Comparison of ENCODE assay signal across 8 cellular contexts in the genomic region with DNA sequence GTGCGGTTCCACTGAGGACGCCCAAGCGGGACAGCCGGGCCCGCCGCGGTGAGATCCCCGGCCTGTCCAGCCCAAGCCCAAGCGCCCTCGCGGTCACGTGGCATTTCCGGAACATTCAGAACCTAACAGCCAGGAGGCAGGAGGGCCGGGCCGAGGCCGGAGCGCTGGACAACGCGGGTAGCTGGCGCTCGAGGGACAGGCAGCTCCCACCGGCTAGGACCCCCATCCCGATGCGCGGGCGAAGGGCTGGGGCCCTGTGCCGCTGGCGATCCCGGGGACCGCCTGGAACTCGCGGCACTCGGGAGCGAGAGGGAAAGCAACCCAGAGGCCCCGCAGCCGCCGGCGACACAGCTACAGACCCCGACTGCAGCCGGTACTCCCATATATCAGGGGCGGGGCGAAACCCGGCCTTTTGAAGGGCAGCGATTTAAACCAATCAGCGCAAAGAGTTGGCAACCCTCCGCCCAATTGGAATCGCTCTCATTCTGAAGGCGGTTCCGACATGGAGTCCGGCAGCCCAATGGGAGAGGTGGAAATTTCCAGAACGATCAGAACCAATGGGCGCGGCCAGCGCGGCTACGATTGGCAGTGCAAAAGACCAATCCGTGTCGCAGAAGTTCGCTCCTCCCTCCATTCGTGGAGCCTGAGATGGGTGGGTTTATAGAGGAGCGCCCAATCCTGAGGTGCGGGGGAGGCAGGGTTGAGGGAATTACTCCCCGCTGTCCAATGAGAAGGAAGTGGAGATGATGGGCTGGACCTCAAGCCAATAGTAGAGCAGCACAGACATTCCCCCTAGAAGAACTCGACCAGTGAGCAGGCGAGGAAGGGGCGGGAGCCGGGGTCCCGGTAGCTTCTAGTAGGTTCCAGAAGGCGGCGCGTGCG. TPM values are rescaled to one million over a fixed set of nuclear protein-coding genes. Genes with fewer than 3 reads are reported as not detected.
A peak's percentile ranks its signal among the peaks of the same experiment; 100 is the strongest.
DNase-seq lines count a peak whose midpoint lies in the region; ATAC-seq and TF ChIP-seq lines count a peak whose summit lies in the region.

Gene STIP1 (plus strand): TSS at position 849 of the 882 bp plus-strand sequence. CDS start 91 bp downstream, outside the sequence.

- H3K9me3 ChIP-seq in CD4-positive, CD25-positive, alpha-beta regulatory T cell (ENCODE audit: control insufficient read depth in 2 of 2, low read length in 2 of 2) = no peaks in the 10 kb centered on the region
- H3K9me3 ChIP-seq in liver (ENCODE audit: control insufficient read depth in 4 of 4, low read length in 3 of 4) = no peaks in the 10 kb centered on the region

- peaks cover 0 to 51% (median 15%) of the 10 kb centered on the region in 4 donors for H3K4me1 Mint-ChIP-seq in CD4-positive, CD25-positive, alpha-beta regulatory T cell

- peak within 1 kb of the TSS; percentile 89 to 100 (median 98) for H3K27ac Mint-ChIP-seq in CD4-positive, CD25-positive, alpha-beta regulatory T cell

- WGBS in liver = under 1% methylated on average over 72 of the region's 72 CpGs

- no peaks in the 10 kb centered on the region for H3K36me3 Mint-ChIP-seq in CD4-positive, CD25-positive, alpha-beta regulatory T cell

- TF ChIP-seq CTCF in liver (IDR thresholded peaks at IDR 0.05; ENCODE audit: low read depth, low read length, missing input control) = peak; percentile 34

- peak within 1 kb of the TSS; percentile 91 to 99 (median 96) for H3K4me3 Mint-ChIP-seq in CD4-positive, CD25-positive, alpha-beta regulatory T cell

- peaks cover 37% of the 10 kb centered on the region for H3K4me1 ChIP-seq in CD4-positive, CD25-positive, alpha-beta regulatory T cell (ENCODE audit: control insufficient read depth, insufficient read depth, low read length, poor library complexity, severe bottlenecking)
- peaks cover 2 to 23% (median 17%) of the 10 kb centered on the region in 4 donors for H3K4me1 ChIP-seq in liver (ENCODE audit: control insufficient read depth in 4 of 4, insufficient read depth in 4 of 4, low read length in 3 of 4)

- no peaks in the 10 kb centered on the region for H3K27me3 Mint-ChIP-seq in CD4-positive, CD25-positive, alpha-beta regulatory T cell

- peak within 1 kb of the TSS; percentile 79 for H3K27ac ChIP-seq in CD4-positive, CD25-positive, alpha-beta regulatory T cell (ENCODE audit: insufficient read depth, low read length, poor library complexity, severe bottlenecking)
- H3K27ac ChIP-seq in liver (ENCODE audit: low read depth in 1 of 2, low read length in 2 of 2) = peak within 1 kb of the TSS; percentile 92 to 95

- H3K36me3 ChIP-seq in CD4-positive, CD25-positive, alpha-beta regulatory T cell (ENCODE audit: control insufficient read depth, insufficient read depth, low read length) = peaks cover 6% of the 10 kb centered on the region
- H3K36me3 ChIP-seq in liver (ENCODE audit: control insufficient read depth in 4 of 4, insufficient read depth in 3 of 4, low read depth in 1 of 4, low read length in 3 of 4) = no peaks in the 10 kb centered on the region

- H3K9ac ChIP-seq in liver (ENCODE audit: low read depth in 1 of 2, low read length in 2 of 2) = peak within 1 kb of the TSS; percentile 76 to 87

- H3K27me3 ChIP-seq in CD4-positive, CD25-positive, alpha-beta regulatory T cell (ENCODE audit: control insufficient read depth, insufficient read depth, low read length) = no peaks in the 10 kb centered on the region
- H3K27me3 ChIP-seq in liver (ENCODE audit: control insufficient read depth in 4 of 4, insufficient read depth in 4 of 4, low read length in 3 of 4) = no peaks in the 10 kb centered on the region

- peak; percentile 98 to 100 (median 99) for DNase-seq in CD4-positive, CD25-positive, alpha-beta regulatory T cell
- peak; percentile 100 for DNase-seq in NCI-H774 (lab: John Stamatoyannopoulos, UW)
- DNase-seq in activated CD4-positive, alpha-beta T cell treated with anti-CD3 and anti-CD28 coated beads, Interleukin-2, amount 50 U/mL, for 4 hours = peak; percentile 98
- DNase-seq in dermis microvascular lymphatic vessel endothelial cell (ENCODE audit: low read depth in 2 of 2) = peak; percentile 100
- peak; percentile 99 for DNase-seq in stimulated activated CD4-positive, alpha-beta T cell treated with anti-CD3 and anti-CD28 coated beads, Interleukin-4, amount 100 ng/mL, for 24 hours

- TF ChIP-seq RAD21 in liver (IDR thresholded peaks at IDR 0.05) = peak in 1 of 2 donors; percentile 53

- ATAC-seq in CD4-positive, CD25-positive, alpha-beta regulatory T cell (ENCODE audit: low read depth in 2 of 2) = peak; percentile 87 to 91
- ATAC-seq in GM19395 (IDR thresholded peaks at IDR 0.05; ENCODE audit: unreplicated experiment) (peak; percentile 83), HG03565 (IDR thresholded peaks at IDR 0.05; ENCODE audit: unreplicated experiment) (peak; percentile 80)

- no peaks in the 10 kb centered on the region for H3K9me3 Mint-ChIP-seq in CD4-positive, CD25-positive, alpha-beta regulatory T cell

- H3K4me3 ChIP-seq in CD4-positive, CD25-positive, alpha-beta regulatory T cell (ENCODE audit: low read depth, low read length) = peak within 1 kb of the TSS; percentile 66
- peak within 1 kb of the TSS; percentile 57 to 83 (median 65) for H3K4me3 ChIP-seq in liver (ENCODE audit: low read depth in 1 of 3, low read length in 3 of 3)

TF ChIP-seq in liver, 16 proteins besides CTCF, POLR2A, EP300 and RAD21:
- TF ChIP-seq TAF1 (conservative IDR thresholded peaks at IDR 0.05) = peak; percentile 72
- TF ChIP-seq RXRA (IDR thresholded peaks at IDR 0.05) = peak in 1 of 2 donors; percentile 43
- TF ChIP-seq JUND (IDR thresholded peaks at IDR 0.05) = peak in 1 of 2 donors; percentile 22
- TF ChIP-seq, protein P1, sequence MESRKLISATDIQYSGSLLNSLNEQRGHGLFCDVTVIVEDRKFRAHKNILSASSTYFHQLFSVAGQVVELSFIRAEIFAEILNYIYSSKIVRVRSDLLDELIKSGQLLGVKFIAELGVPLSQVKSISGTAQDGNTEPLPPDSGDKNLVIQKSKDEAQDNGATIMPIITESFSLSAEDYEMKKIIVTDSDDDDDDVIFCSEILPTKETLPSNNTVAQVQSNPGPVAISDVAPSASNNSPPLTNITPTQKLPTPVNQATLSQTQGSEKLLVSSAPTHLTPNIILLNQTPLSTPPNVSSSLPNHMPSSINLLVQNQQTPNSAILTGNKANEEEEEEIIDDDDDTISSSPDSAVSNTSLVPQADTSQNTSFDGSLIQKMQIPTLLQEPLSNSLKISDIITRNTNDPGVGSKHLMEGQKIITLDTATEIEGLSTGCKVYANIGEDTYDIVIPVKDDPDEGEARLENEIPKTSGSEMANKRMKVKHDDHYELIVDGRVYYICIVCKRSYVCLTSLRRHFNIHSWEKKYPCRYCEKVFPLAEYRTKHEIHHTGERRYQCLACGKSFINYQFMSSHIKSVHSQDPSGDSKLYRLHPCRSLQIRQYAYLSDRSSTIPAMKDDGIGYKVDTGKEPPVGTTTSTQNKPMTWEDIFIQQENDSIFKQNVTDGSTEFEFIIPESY (IDR thresholded peaks at IDR 0.05) = peak; percentile 54
- TF ChIP-seq GABPA (IDR thresholded peaks at IDR 0.05 in 1 of 2, conservative IDR thresholded peaks at IDR 0.05 in 1 of 2) = peak; percentile 56 to 72
- TF ChIP-seq NR2F2 (IDR thresholded peaks at IDR 0.05) = peak; percentile 29
- TF ChIP-seq, protein P2, sequence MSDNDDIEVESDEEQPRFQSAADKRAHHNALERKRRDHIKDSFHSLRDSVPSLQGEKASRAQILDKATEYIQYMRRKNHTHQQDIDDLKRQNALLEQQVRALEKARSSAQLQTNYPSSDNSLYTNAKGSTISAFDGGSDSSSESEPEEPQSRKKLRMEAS (IDR thresholded peaks at IDR 0.05) = peak; percentile 94
- no peak for TF ChIP-seq FOXA2 (IDR thresholded peaks at IDR 0.05)
- TF ChIP-seq HNF4A (conservative IDR thresholded peaks at IDR 0.05) = no peak
- peak; percentile 94 to 98 for TF ChIP-seq EGR1 (IDR thresholded peaks at IDR 0.05; ENCODE audit: low read depth in 2 of 2)
- TF ChIP-seq FOXA1 (IDR thresholded peaks at IDR 0.05) = no peak
- TF ChIP-seq HNF4G (IDR thresholded peaks at IDR 0.05) = no peak
- TF ChIP-seq ATF3 (IDR thresholded peaks at IDR 0.05) = peak; percentile 18
- TF ChIP-seq, protein P3, sequence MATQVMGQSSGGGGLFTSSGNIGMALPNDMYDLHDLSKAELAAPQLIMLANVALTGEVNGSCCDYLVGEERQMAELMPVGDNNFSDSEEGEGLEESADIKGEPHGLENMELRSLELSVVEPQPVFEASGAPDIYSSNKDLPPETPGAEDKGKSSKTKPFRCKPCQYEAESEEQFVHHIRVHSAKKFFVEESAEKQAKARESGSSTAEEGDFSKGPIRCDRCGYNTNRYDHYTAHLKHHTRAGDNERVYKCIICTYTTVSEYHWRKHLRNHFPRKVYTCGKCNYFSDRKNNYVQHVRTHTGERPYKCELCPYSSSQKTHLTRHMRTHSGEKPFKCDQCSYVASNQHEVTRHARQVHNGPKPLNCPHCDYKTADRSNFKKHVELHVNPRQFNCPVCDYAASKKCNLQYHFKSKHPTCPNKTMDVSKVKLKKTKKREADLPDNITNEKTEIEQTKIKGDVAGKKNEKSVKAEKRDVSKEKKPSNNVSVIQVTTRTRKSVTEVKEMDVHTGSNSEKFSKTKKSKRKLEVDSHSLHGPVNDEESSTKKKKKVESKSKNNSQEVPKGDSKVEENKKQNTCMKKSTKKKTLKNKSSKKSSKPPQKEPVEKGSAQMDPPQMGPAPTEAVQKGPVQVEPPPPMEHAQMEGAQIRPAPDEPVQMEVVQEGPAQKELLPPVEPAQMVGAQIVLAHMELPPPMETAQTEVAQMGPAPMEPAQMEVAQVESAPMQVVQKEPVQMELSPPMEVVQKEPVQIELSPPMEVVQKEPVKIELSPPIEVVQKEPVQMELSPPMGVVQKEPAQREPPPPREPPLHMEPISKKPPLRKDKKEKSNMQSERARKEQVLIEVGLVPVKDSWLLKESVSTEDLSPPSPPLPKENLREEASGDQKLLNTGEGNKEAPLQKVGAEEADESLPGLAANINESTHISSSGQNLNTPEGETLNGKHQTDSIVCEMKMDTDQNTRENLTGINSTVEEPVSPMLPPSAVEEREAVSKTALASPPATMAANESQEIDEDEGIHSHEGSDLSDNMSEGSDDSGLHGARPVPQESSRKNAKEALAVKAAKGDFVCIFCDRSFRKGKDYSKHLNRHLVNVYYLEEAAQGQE (IDR thresholded peaks at IDR 0.05) = peak; percentile 95
- TF ChIP-seq SP1 (IDR thresholded peaks at IDR 0.05) = peak; percentile 100
- peak; percentile 96 for TF ChIP-seq YY1 (IDR thresholded peaks at IDR 0.05)

RNA-seq across cellular contexts. Expression of gene STIP1, which starts in this region (rescaled TPM):
- total RNA-seq in CD4-positive, CD25-positive, alpha-beta regulatory T cell = 57.8 TPM
- polyA plus RNA-seq in CD4-positive, CD25-positive, alpha-beta regulatory T cell = 10 to 100 TPM; 62.8 to 72.3 (median 64.8) TPM
- total RNA-seq in dermis microvascular lymphatic vessel endothelial cell (117 and 122 TPM in 2 replicates), liver (10 to 100 TPM; 51.3 to 58.1 TPM)
- polyA plus RNA-seq in liver = 10 to 100 TPM; 22.6 to 33.7 TPM

Comparison
In these comparisons a context has a peak if more than half of its experiments do, and no peak if none do; other contexts are left out.
1. Peak in every context shown above with its lines: DNase-seq, ATAC-seq, H3K4me3 ChIP-seq and H3K27ac ChIP-seq.